Comparison of ENCODE assay signal across 9 cellular contexts in the genomic region with DNA sequence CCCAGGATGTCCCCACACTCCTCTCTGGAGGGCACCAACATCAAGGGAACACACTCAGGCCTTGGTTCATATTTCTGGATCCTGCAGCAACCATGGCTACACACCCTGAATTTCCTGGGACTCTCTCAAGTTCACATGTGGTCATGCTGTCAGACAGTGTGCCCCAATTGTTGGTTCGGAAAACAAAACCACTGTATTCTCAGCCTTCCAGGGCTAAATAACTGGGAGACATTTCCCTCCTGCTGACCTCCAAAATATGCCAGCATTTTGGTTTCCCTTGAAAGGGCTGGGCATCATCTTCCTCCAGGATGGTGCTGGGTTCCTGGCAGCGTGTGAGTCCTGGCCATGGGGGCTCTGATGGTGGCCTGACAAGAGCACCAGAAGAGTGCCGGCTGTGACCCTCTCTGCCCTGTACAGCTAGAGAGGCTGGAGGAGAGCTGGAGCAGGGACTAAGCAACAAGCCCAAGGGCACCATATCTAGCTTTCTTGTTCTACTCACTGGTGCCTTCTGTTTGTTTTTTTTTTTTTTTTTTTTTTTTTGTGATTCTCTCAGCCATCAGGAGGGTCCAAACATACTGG. TPM values are rescaled to one million over a fixed set of nuclear protein-coding genes. Genes with fewer than 3 reads are reported as not detected.
DNase-seq lines count a peak whose midpoint lies in the region; ATAC-seq and TF ChIP-seq lines count a peak whose summit lies in the region.
"Had no signal": no experiment of that assay in that cellular context is flagged by ENCODE, and none has a peak within 500 bp of the region (broad histone marks: within the 10 kb centered on the region; RNA-seq: fewer than 3 reads in every experiment).

No MANE protein-coding gene starts in this region.

- 79 to 100% methylated on average over 3 of the region's 3 CpGs for WGBS in esophagus squamous epithelium, 2 donors
- WGBS in smooth muscle cell (ENCODE audit: low lambda C conversion rate): 95% methylated on average over 3 of the region's 3 CpGs

- H3K4me3 ChIP-seq in OCI-LY1 (ENCODE audit: low read depth, low read length, poor library complexity, severe bottlenecking) (peak overlapping the region; percentile 71), esophagus squamous epithelium (peak overlapping the region in 1 of 4 donors; percentile 56), smooth muscle cell (no peak overlapping the region)

- TF ChIP-seq CTCF in OCI-LY1 (IDR thresholded peaks at IDR 0.05; ENCODE audit: low read length) (peak; percentile 46; the same call in 1 of the 2 replicates), esophagus squamous epithelium (IDR thresholded peaks at IDR 0.05) (no peak), smooth muscle cell (IDR thresholded peaks at IDR 0.05; ENCODE audit: borderline replicate concordance, insufficient read depth, poor library complexity, severe bottlenecking) (no peak)

- peak overlapping the region; percentile 83; the same call in 1 of the 2 replicates for H3K9ac ChIP-seq in OCI-LY1 (ENCODE audit: low read length)
- no peak overlapping the region for H3K9ac ChIP-seq in smooth muscle cell (ENCODE audit: low read depth)

- peak; percentile 12 for ATAC-seq in GM19023 (IDR thresholded peaks at IDR 0.05; ENCODE audit: unreplicated experiment)

- H2AFZ ChIP-seq in OCI-LY1 (ENCODE audit: low read length) (no peak overlapping the region), smooth muscle cell (ENCODE audit: low read depth) (no peak overlapping the region)

- intact Hi-C loops in esophagus squamous epithelium (cut with DNase I): no loop called here

- no peak for TF ChIP-seq POLR2A in esophagus squamous epithelium (IDR thresholded peaks at IDR 0.05)

- peaks cover 26% of the 10 kb centered on the region for H3K79me2 ChIP-seq in OCI-LY1 (ENCODE audit: insufficient read depth, low read length)
- peaks cover 22% of the 10 kb centered on the region for H3K79me2 ChIP-seq in smooth muscle cell (ENCODE audit: low read depth)

- no peaks in the 10 kb centered on the region for H3K27me3 ChIP-seq in OCI-LY1 (ENCODE audit: insufficient read depth, low read length)
- no peaks in the 10 kb centered on the region for H3K27me3 ChIP-seq in esophagus squamous epithelium
- H3K27me3 ChIP-seq in smooth muscle cell (ENCODE audit: low read depth): no peaks in the 10 kb centered on the region

- no peaks in the 10 kb centered on the region for H3K9me2 ChIP-seq in OCI-LY1 (ENCODE audit: low read depth, low read length)

- DNase-seq in esophagus squamous epithelium (lab: John Stamatoyannopoulos, UW) (no peak), smooth muscle cell (lab: John Stamatoyannopoulos, UW; ENCODE audit: unreplicated experiment) (no peak), H4 (ENCODE audit: low spot score) (no peak), inferior parietal cortex (ENCODE audit: extremely low spot score) (no peak), NCI-H2081 (lab: John Stamatoyannopoulos, UW) (no peak), NCI-H1048 (lab: John Stamatoyannopoulos, UW) (no peak)
- DNase-seq: kidney glomerular epithelial cell had no signal

- H3K4me2 ChIP-seq in OCI-LY1 (ENCODE audit: low read length) (peak overlapping the region; percentile 98), smooth muscle cell (peak overlapping the region; percentile 58)

- H3K9me3 ChIP-seq in OCI-LY1 (ENCODE audit: low read length) (no peaks in the 10 kb centered on the region), esophagus squamous epithelium (no peaks in the 10 kb centered on the region), smooth muscle cell (replicated peaks; ENCODE audit: low read depth) (no peaks in the 10 kb centered on the region)

- no peaks in the 10 kb centered on the region for H4K20me1 ChIP-seq in OCI-LY1 (ENCODE audit: insufficient read depth, low read length)
- H4K20me1 ChIP-seq in smooth muscle cell (ENCODE audit: low read depth): no peaks in the 10 kb centered on the region

- H3K4me1 ChIP-seq in OCI-LY1 (ENCODE audit: insufficient read depth, low read length, severe bottlenecking) (peaks cover 42% of the 10 kb centered on the region), esophagus squamous epithelium (peaks cover 0 to 52% (median 18%) of the 10 kb centered on the region in 3 donors), smooth muscle cell (ENCODE audit: low read depth) (peaks cover 28% of the 10 kb centered on the region)

- H3K36me3 ChIP-seq in OCI-LY1 (ENCODE audit: insufficient read depth, low read length) (peaks cover 18% of the 10 kb centered on the region), esophagus squamous epithelium (no peaks in the 10 kb centered on the region), smooth muscle cell (ENCODE audit: low read depth) (no peaks in the 10 kb centered on the region)

- H3K27ac ChIP-seq in OCI-LY1 (ENCODE audit: low read depth, low read length, poor library complexity, severe bottlenecking) (peak overlapping the region; percentile 85), esophagus squamous epithelium (peak overlapping the region; percentile 50 to 86 (median 68)), smooth muscle cell (ENCODE audit: low read depth) (peak overlapping the region; percentile 90)

- no peaks in the 10 kb centered on the region for H3F3A ChIP-seq in OCI-LY1 (ENCODE audit: insufficient read depth, low read length)
- peaks cover 27% of the 10 kb centered on the region for H3F3A ChIP-seq in smooth muscle cell (ENCODE audit: low read depth)

RNA-seq across cellular contexts. Expression of gene WIPF1, which starts 37.5 kb away (rescaled TPM):
- total RNA-seq in esophagus squamous epithelium: 10 to 100 TPM in 1 of 4 donors, 1 to 10 TPM in 3; 2.2 to 17.5 (median 6.0) TPM
- 27.3 and 29.0 TPM in 2 replicates for total RNA-seq in smooth muscle cell
- 35.5 and 36.4 TPM in 2 replicates for polyA plus RNA-seq in smooth muscle cell
- 6.3 and 7.3 TPM in 2 replicates for total RNA-seq in H4 (2014; rRNA removed; shearing (Covaris generic))
